Comparison of ENCODE assay signal across 9 cellular contexts in genomic region chr22:37563153-37564081, GRCh38. TPM values are rescaled to one million over a fixed set of nuclear protein-coding genes. Genes with fewer than 3 reads are reported as not detected.
A peak's percentile ranks its signal among the peaks of the same experiment; 100 is the strongest.
DNase-seq lines count a peak whose midpoint lies in the region; ATAC-seq, FAIRE-seq and TF ChIP-seq lines count a peak whose summit lies in the region.
"Had no signal": no experiment of that assay in that cellular context is flagged by ENCODE, and none has a peak within 500 bp of the region (broad histone marks: within the 10 kb centered on the region; RNA-seq: fewer than 3 reads in every experiment).

No MANE protein-coding gene starts in this region.

- peak overlapping the region; percentile 99 for H3K27ac ChIP-seq in endothelial cell of umbilical vein (ENCODE audit: insufficient read depth, low read depth, low read length)

- ATAC-seq in GM21786 (IDR thresholded peaks at IDR 0.05; ENCODE audit: unreplicated experiment) (no peak), GM19023 (IDR thresholded peaks at IDR 0.05; ENCODE audit: unreplicated experiment) (no peak)

- POLR2A ChIA-PET in endothelial cell of umbilical vein (lab: Charles Lee), result interaction anchor here (2.3 kb wide), 1 partner anchor 18 kb away, joined by 11 read pairs; no protein-coding TSS in a partner anchor

- H3K27me3 ChIP-seq in endothelial cell of umbilical vein (ENCODE audit: control insufficient read depth in 2 of 2, insufficient read depth in 2 of 2, low read length in 2 of 2) (no peaks in the 10 kb centered on the region), mucosa of stomach (ENCODE audit: control insufficient read depth, insufficient read depth, low read length) (no peaks in the 10 kb centered on the region)

- peaks cover 3% of the 10 kb centered on the region for H4K20me1 ChIP-seq in endothelial cell of umbilical vein (replicated peaks; ENCODE audit: control insufficient read depth, extremely low read depth, insufficient read depth, low read length)

- peak overlapping the region; percentile 52 for H3K9ac ChIP-seq in endothelial cell of umbilical vein (replicated peaks; ENCODE audit: extremely low read depth, insufficient read depth, low read length)
- H3K9ac ChIP-seq in mucosa of stomach (ENCODE audit: low read length), result peak overlapping the region; percentile 97

- peak; percentile 28 for TF ChIP-seq POLR2A in endothelial cell of umbilical vein (IDR thresholded peaks at IDR 0.05; ENCODE audit: low read depth, low read length)

- no peak overlapping the region for H2AFZ ChIP-seq in endothelial cell of umbilical vein (ENCODE audit: low read depth, low read length)

- H3K79me2 ChIP-seq in endothelial cell of umbilical vein (ENCODE audit: control insufficient read depth, insufficient read depth, low read length), result peaks cover 70% of the 10 kb centered on the region

- H3K36me3 ChIP-seq in endothelial cell of umbilical vein (ENCODE audit: control insufficient read depth in 2 of 2, extremely low read depth in 1 of 2, insufficient read depth in 2 of 2, low read length in 2 of 2), result peaks cover 19 to 27% of the 10 kb centered on the region in 2 experiments
- H3K36me3 ChIP-seq in mucosa of stomach (ENCODE audit: control insufficient read depth, insufficient read depth, low read length), result peaks cover 24% of the 10 kb centered on the region

- peak; percentile 96 for FAIRE-seq in endothelial cell of umbilical vein (lab: Jason Lieb, UNC)

- dilution Hi-C loops in endothelial cell of umbilical vein (cut with MboI; ENCODE audit: extremely low pct_ligation_motif_present, low sequenced_read_pairs), result no loop called here

- intact Hi-C loops in endothelial cell of umbilical vein (cut with micrococcal nuclease), result loop anchor here (5.0 kb wide), 2 partner anchors 114 to 189 kb away; partner anchors contain the start of gene LGALS1

- peak overlapping the region; percentile 68 for H3K4me2 ChIP-seq in endothelial cell of umbilical vein (ENCODE audit: insufficient read depth, low read length)

- H3K4me1 ChIP-seq in endothelial cell of umbilical vein (ENCODE audit: control insufficient read depth, extremely low read depth, insufficient read depth, low read length), result peaks cover 54% of the 10 kb centered on the region
- H3K4me1 ChIP-seq in mucosa of stomach (ENCODE audit: control insufficient read depth, insufficient read depth, low read length), result peaks cover 80% of the 10 kb centered on the region

- CTCF ChIA-PET in endothelial cell of umbilical vein (lab: Charles Lee), result interaction anchor here (1.0 to 21.8 kb wide), 9 partner anchors 9 to 118 kb away, joined by 3 to 977 read pairs (median 6); partner anchors contain the start of gene GGA1

- no TSS peak for BruUV-seq in endothelial cell of umbilical vein (replicated peaks; lab: Mats Ljungman, UMichigan)

- H3K4me3 ChIP-seq in endothelial cell of umbilical vein (replicated peaks in 1 of 3; ENCODE audit: insufficient read depth in 1 of 3, low read depth in 1 of 3, low read length in 3 of 3), result peak overlapping the region in 1 of 3 experiments; percentile 39
- peak overlapping the region; percentile 17 for H3K4me3 ChIP-seq in mucosa of stomach (ENCODE audit: low read length)

- no peak for TF ChIP-seq CTCF in endothelial cell of umbilical vein (IDR thresholded peaks at IDR 0.05; ENCODE audit: extremely low read depth in 1 of 2, insufficient read depth in 1 of 2, low read depth in 1 of 2, low read length in 2 of 2)

- H3K9me1 ChIP-seq in endothelial cell of umbilical vein (replicated peaks; ENCODE audit: control insufficient read depth, extremely low read depth, insufficient read depth, low read length), result no peaks in the 10 kb centered on the region

- H3K9me3 ChIP-seq in endothelial cell of umbilical vein (replicated peaks; ENCODE audit: control insufficient read depth, insufficient read depth, low read length) (no peaks in the 10 kb centered on the region), mucosa of stomach (ENCODE audit: control insufficient read depth, low read length) (no peaks in the 10 kb centered on the region)

- DNase-seq in A172 (ENCODE audit: low spot score) (peak; percentile 85), MV-4-11 (lab: John Stamatoyannopoulos, UW) (peak; percentile 12), endothelial cell of umbilical vein (ENCODE audit: low read depth, low spot score) (peak; percentile 93), NCI-H1092 treated with DMSO at 0.1 percent for 48 hours (lab: John Stamatoyannopoulos, UW) (no peak)
- no peak for DNase-seq in activated CD8-positive, alpha-beta memory T cell treated with anti-CD3 and anti-CD28 coated beads for 24 hours

TF ChIP-seq in endothelial cell of umbilical vein, 7 proteins besides CTCF, POLR2A, EP300 and RAD21:
- TF ChIP-seq FOS (IDR thresholded peaks at IDR 0.05; ENCODE audit: borderline replicate concordance, insufficient read depth, low read length), result peak; percentile 69
- no peak for TF ChIP-seq JUN (IDR thresholded peaks at IDR 0.05; ENCODE audit: borderline replicate concordance, insufficient read depth, insufficient read length, low read depth)
- no peak for TF ChIP-seq MAX (IDR thresholded peaks at IDR 0.05; ENCODE audit: insufficient read depth, insufficient read length)
- TF ChIP-seq GATA2 (IDR thresholded peaks at IDR 0.05; ENCODE audit: insufficient read depth, insufficient read length, low read depth, low read length), result peak; percentile 34
- TF ChIP-seq EZH2 (IDR thresholded peaks at IDR 0.05; ENCODE audit: borderline replicate concordance, low read depth, low read length, severe bottlenecking), result no peak
- TF ChIP-seq POLR2AphosphoS5 (IDR thresholded peaks at IDR 0.05; ENCODE audit: insufficient read depth, low read depth, low read length), result no peak
- TF ChIP-seq MYC (IDR thresholded peaks at IDR 0.05; ENCODE audit: low read depth, low read length), result no peak
TF ChIP-seq in endothelial cell of umbilical vein: peak in this region for 2.

RNA-seq across cellular contexts. Expression of gene CDC42EP1, which starts 3.1 kb away (rescaled TPM):
- total RNA-seq in A172 (2014; rRNA removed; shearing (Covaris generic)), result 18.2 and 23.0 TPM in 2 replicates
- 141 and 146 TPM in 2 replicates for total RNA-seq in endothelial cell of umbilical vein
- polyA plus RNA-seq in endothelial cell of umbilical vein, result 82.2 and 100 TPM in 2 replicates
- 34.6 and 54.8 TPM in 2 replicates for polyA plus RNA-seq in endothelial cell of umbilical vein (2011; cell fraction: cytosol; rRNA removed)
- polyA plus RNA-seq in endothelial cell of umbilical vein (2011; cell fraction: nucleus; rRNA removed), result 26.2 and 27.8 TPM in 2 replicates
- 55.5 and 78.4 TPM in 2 replicates for polyA plus RNA-seq in endothelial cell of umbilical vein (2012)
- polyA minus RNA-seq in endothelial cell of umbilical vein, result 16.9 and 24.9 TPM in 2 replicates
- 33.0 TPM for polyA minus RNA-seq in endothelial cell of umbilical vein (2011; cell fraction: cytosol; rRNA and poly(A)+ RNA removed)
- polyA minus RNA-seq in endothelial cell of umbilical vein (2011; cell fraction: nucleus; rRNA and poly(A)+ RNA removed), result 13.5 and 26.4 TPM in 2 replicates

RNA-seq across cellular contexts. Expression of gene LGALS2, which starts 16.5 kb away (rescaled TPM):
- not detected in 2 replicates for total RNA-seq in A172 (2014; rRNA removed; shearing (Covaris generic))
- total RNA-seq in endothelial cell of umbilical vein, result not detected in 2 replicates
- not detected in 2 replicates for polyA plus RNA-seq in endothelial cell of umbilical vein
- not detected in 2 replicates for polyA plus RNA-seq in endothelial cell of umbilical vein (2011; cell fraction: cytosol; rRNA removed)
- not detected in 2 replicates for polyA plus RNA-seq in endothelial cell of umbilical vein (2011; cell fraction: nucleus; rRNA removed)
- polyA plus RNA-seq in endothelial cell of umbilical vein (2012), result not detected in 2 replicates
- not detected in 2 replicates for polyA minus RNA-seq in endothelial cell of umbilical vein
- not detected for polyA minus RNA-seq in endothelial cell of umbilical vein (2011; cell fraction: cytosol; rRNA and poly(A)+ RNA removed)
- polyA minus RNA-seq in endothelial cell of umbilical vein (2011; cell fraction: nucleus; rRNA and poly(A)+ RNA removed), result not detected in 2 replicates
- total RNA-seq: T-helper 2 cell treated with Interferon-gamma antibody and Interleukin-4, amounts not matched to agents 100 ng/mL and 5 ng/mL, for 36 hours had no signal

RNA-seq across cellular contexts. Expression of gene CARD10, which starts 44.2 kb away (rescaled TPM):
- total RNA-seq in A172 (2014; rRNA removed; shearing (Covaris generic)), result 20.4 and 41.0 TPM in 2 replicates
- total RNA-seq in endothelial cell of umbilical vein, result 39.5 and 40.6 TPM in 2 replicates
- polyA plus RNA-seq in endothelial cell of umbilical vein, result 36.1 and 42.0 TPM in 2 replicates
- 21.1 and 28.5 TPM in 2 replicates for polyA plus RNA-seq in endothelial cell of umbilical vein (2011; cell fraction: cytosol; rRNA removed)
- 44.8 and 58.7 TPM in 2 replicates for polyA plus RNA-seq in endothelial cell of umbilical vein (2011; cell fraction: nucleus; rRNA removed)
- polyA plus RNA-seq in endothelial cell of umbilical vein (2012), result 19.0 and 22.9 TPM in 2 replicates
- 23.6 and 26.9 TPM in 2 replicates for polyA minus RNA-seq in endothelial cell of umbilical vein
- polyA minus RNA-seq in endothelial cell of umbilical vein (2011; cell fraction: cytosol; rRNA and poly(A)+ RNA removed), result 12.5 TPM
- 12.6 and 21.3 TPM in 2 replicates for polyA minus RNA-seq in endothelial cell of umbilical vein (2011; cell fraction: nucleus; rRNA and poly(A)+ RNA removed)

RNA-seq across cellular contexts. Expression of gene GGA1, which starts 45.2 kb away (rescaled TPM):
- total RNA-seq in A172 (2014; rRNA removed; shearing (Covaris generic)), result 18.6 and 24.0 TPM in 2 replicates
- total RNA-seq in endothelial cell of umbilical vein, result 55.9 and 67.5 TPM in 2 replicates
- polyA plus RNA-seq in endothelial cell of umbilical vein, result 54.1 and 75.6 TPM in 2 replicates
- 21.0 and 32.6 TPM in 2 replicates for polyA plus RNA-seq in endothelial cell of umbilical vein (2011; cell fraction: cytosol; rRNA removed)
- polyA plus RNA-seq in endothelial cell of umbilical vein (2011; cell fraction: nucleus; rRNA removed), result 228 and 233 TPM in 2 replicates
- polyA plus RNA-seq in endothelial cell of umbilical vein (2012), result 33.6 and 34.6 TPM in 2 replicates
- 40.4 and 48.0 TPM in 2 replicates for polyA minus RNA-seq in endothelial cell of umbilical vein
- 13.4 TPM for polyA minus RNA-seq in endothelial cell of umbilical vein (2011; cell fraction: cytosol; rRNA and poly(A)+ RNA removed)
- 47.3 and 65.5 TPM in 2 replicates for polyA minus RNA-seq in endothelial cell of umbilical vein (2011; cell fraction: nucleus; rRNA and poly(A)+ RNA removed)

Comparison
In these comparisons a context has a peak if more than half of its experiments do, and no peak if none do; other contexts are left out.
1. DNase-seq: peak in A172 (single experiment), MV-4-11 (single experiment) and endothelial cell of umbilical vein (single experiment); none in activated CD8-positive, alpha-beta memory T cell treated with anti-CD3 and anti-CD28 coated beads for 24 hours (single experiment) and NCI-H1092 treated with DMSO at 0.1 percent for 48 hours (single experiment).